Comparison of ENCODE assay signal across 20 cellular contexts in genomic region chr4:23878235-23878861, GRCh38. TPM values are rescaled to one million over a fixed set of nuclear protein-coding genes. Genes with fewer than 3 reads are reported as not detected.
DNase-seq lines count a peak whose midpoint lies in the region; ATAC-seq and TF ChIP-seq lines count a peak whose summit lies in the region.
"Had no signal": no experiment of that assay in that cellular context is flagged by ENCODE, and none has a peak within 500 bp of the region (broad histone marks: within the 10 kb centered on the region; RNA-seq: fewer than 3 reads in every experiment).

No MANE protein-coding gene starts in this region.

- H3K4me3 ChIP-seq in heart left ventricle (peak overlapping the region in 1 of 12 donors; percentile 9), heart right ventricle (no peak overlapping the region), mucosa of descending colon (no peak overlapping the region)
- H3K4me3 ChIP-seq: esophagus squamous epithelium had no signal

- H3K27ac ChIP-seq in heart left ventricle, result peak overlapping the region; percentile 44 to 94 (median 76)
- H3K27ac ChIP-seq in heart right ventricle, result peak overlapping the region; percentile 29 to 84 (median 74)

- WGBS in heart left ventricle, 4 donors, result 39 to 56% (median 42%) methylated on average over 6 of the region's 6 CpGs
- 42 to 56% methylated on average over 6 of the region's 6 CpGs for WGBS in heart right ventricle, 2 donors

- ATAC-seq in heart left ventricle, result peak in 3 of 4 donors; percentile 12 to 36 (median 23)
- ATAC-seq in Right ventricle myocardium inferior, result no peak
- peak in 3 of 8 donors; percentile 43 to 52 (median 48) for ATAC-seq in heart right ventricle
- peak; percentile 6 for ATAC-seq in mucosa of descending colon
- no peak for ATAC-seq in HG03520 (IDR thresholded peaks at IDR 0.05; ENCODE audit: unreplicated experiment)
- no peak for ATAC-seq in HG02840 (IDR thresholded peaks at IDR 0.05; ENCODE audit: low FRiP score, unreplicated experiment)

- H3K27me3 ChIP-seq in heart left ventricle, result no peaks in the 10 kb centered on the region
- no peaks in the 10 kb centered on the region for H3K27me3 ChIP-seq in heart right ventricle
- H3K27me3 ChIP-seq: esophagus squamous epithelium had no signal

- H3K9me3 ChIP-seq in heart left ventricle, result no peaks in the 10 kb centered on the region
- H3K9me3 ChIP-seq in heart right ventricle, result no peaks in the 10 kb centered on the region
- H3K9me3 ChIP-seq in mucosa of descending colon, result no peaks in the 10 kb centered on the region
- H3K9me3 ChIP-seq: esophagus squamous epithelium had no signal

- no peak for TF ChIP-seq POLR2A in heart left ventricle (IDR thresholded peaks at IDR 0.05)

- DNase-seq in heart left ventricle (no peak), Right ventricle myocardium inferior (ENCODE audit: missing footprints) (no peak), heart right ventricle (no peak), mucosa of descending colon (no peak), NCI-H510A treated with DMSO at 0.1 percent for 48 hours (lab: John Stamatoyannopoulos, UW) (no peak), NCI-H1092 treated with DMSO at 0.1 percent for 48 hours (lab: John Stamatoyannopoulos, UW) (no peak)
- DNase-seq: activated CD4-positive, alpha-beta T cell treated with anti-CD3 and anti-CD28 coated beads, Interleukin-2, amount 10 ng/mL, durations not matched to agents 24 days and 14 days; CD4-positive, alpha-beta memory T cell; central memory CD4-positive, alpha-beta T cell; DMS79; effector CD4-positive, alpha-beta T cell; esophagus squamous epithelium; KG1; NCI-H526 treated with DMSO at 0.1 percent for 48 hours; nephron progenitor cell; posterior cingulate gyrus; substantia nigra had no signal

- TF ChIP-seq CTCF in heart left ventricle (IDR thresholded peaks at IDR 0.05), result no peak
- no peak for TF ChIP-seq CTCF in heart right ventricle (IDR thresholded peaks at IDR 0.05)
- no peak for TF ChIP-seq CTCF in mucosa of descending colon (IDR thresholded peaks at IDR 0.05)

- H3K36me3 ChIP-seq in heart left ventricle, result no peaks in the 10 kb centered on the region
- no peaks in the 10 kb centered on the region for H3K36me3 ChIP-seq in heart right ventricle
- no peaks in the 10 kb centered on the region for H3K36me3 ChIP-seq in mucosa of descending colon (ENCODE audit: low read depth)
- H3K36me3 ChIP-seq: esophagus squamous epithelium had no signal

- intact Hi-C loops in heart left ventricle (cut with DNase I), result loop anchor here in 2 of 10 donors (2.0 to 10.0 kb wide), 2 partner anchors 372 to 536 kb away; no protein-coding TSS in a partner anchor
- intact Hi-C loops in Right ventricle myocardium inferior (cut with DNase I), result loop anchor here (10.0 kb wide), 1 partner anchor 366 kb away; no protein-coding TSS in a partner anchor
- intact Hi-C loops in heart right ventricle (cut with DNase I), result loop anchor here in 1 of 10 donors (10.0 kb wide), 1 partner anchor 366 kb away; no protein-coding TSS in a partner anchor
- intact Hi-C loops in mucosa of descending colon (cut with DNase I, micrococcal nuclease), result no loop called here

- H3K4me1 ChIP-seq in heart left ventricle (peaks cover 0 to 87% (median 13%) of the 10 kb centered on the region in 12 donors), heart right ventricle (peaks cover 0 to 100% (median 23%) of the 10 kb centered on the region in 9 donors), mucosa of descending colon (ENCODE audit: low read depth) (peaks cover 31% of the 10 kb centered on the region)

RNA-seq across cellular contexts. Expression of gene PPARGC1A, which starts 11.5 kb away (rescaled TPM):
- total RNA-seq in heart left ventricle (100 to 1,000 TPM in 1 of 9 donors, 10 to 100 TPM in 8; 47.2 to 103 (median 84.4) TPM), Right ventricle myocardium inferior (77.5 TPM), heart right ventricle (100 to 1,000 TPM in 7 of 10 donors, 10 to 100 TPM in 3; 66.3 to 200 (median 106) TPM), mucosa of descending colon (100 to 1,000 TPM in 1 of 3 donors, 10 to 100 TPM in 2; 55.4 to 139 (median 71.5) TPM)
- polyA plus RNA-seq in heart left ventricle (10 to 100 TPM; 25.4 to 25.6 TPM), heart right ventricle (10 to 100 TPM; 11.8 to 27.7 TPM)
- total RNA-seq: activated CD4-positive, alpha-beta T cell treated with anti-CD3 and anti-CD28 coated beads, Interleukin-2, amount 10 ng/mL, durations not matched to agents 24 days and 14 days; CD4-positive, alpha-beta memory T cell; T-helper 1 cell treated with Interleukin-12 subunit alpha and Interleukin-12 subunit beta and Interleukin-4 antibody, amounts not matched to agents 30 ng/mL and 1 ng/mL, for 36 hours had no signal
- polyA plus RNA-seq: CD4-positive, alpha-beta memory T cell had no signal

Comparison
In these comparisons a context has a peak if more than half of its experiments do, and no peak if none do; other contexts are left out.
1. ATAC-seq: peak in heart left ventricle (3 of 4) and mucosa of descending colon (single experiment); none in Right ventricle myocardium inferior (single experiment), HG03520 (single experiment) and HG02840 (single experiment).